1 cellular context compared by ENCODE assay signal in the genomic region with DNA sequence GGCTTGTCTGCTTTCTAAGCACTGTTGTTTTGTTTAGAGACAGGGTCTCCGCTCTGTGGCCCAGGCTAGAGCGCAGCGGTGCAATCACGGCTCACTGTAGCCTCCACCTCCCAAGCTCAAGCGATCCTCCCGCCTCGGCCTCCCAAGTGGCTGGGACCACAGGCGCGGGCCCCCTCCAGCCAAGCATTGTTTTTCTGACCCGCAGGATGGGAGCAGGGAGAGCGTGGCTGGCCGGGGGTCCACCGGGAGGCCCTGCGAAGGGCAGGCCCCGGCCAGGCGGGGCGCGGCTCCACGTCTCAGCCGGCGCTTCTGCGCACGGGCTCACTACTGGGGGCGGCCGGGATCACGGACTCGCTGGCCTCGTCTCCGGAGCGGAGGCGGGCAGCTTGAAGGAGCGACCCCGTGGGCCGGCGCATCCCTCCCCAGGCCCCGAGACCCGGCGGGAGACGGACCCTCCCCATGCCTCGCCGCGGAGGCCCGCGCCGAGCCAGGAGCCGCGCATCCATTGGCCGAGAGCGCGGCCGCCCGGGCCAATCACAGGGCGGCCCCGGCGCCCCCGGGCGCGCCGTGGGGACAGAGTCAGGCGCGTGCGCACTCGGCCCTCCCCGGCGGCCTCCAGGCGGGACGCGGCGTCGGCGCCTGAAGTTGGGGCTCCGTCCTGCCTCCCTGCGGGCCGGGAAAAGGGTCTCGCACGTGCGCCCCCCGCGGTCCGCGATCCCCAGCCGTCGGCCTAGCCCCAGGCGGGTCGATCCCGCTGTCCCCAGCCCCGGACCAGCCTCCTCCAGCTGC.
TF ChIP-seq lines count a peak whose summit lies in the region.

No MANE protein-coding gene starts in this region.

TF ChIP-seq in HepG2, 621 proteins besides CTCF, POLR2A, EP300 and RAD21 (continued from another document and continues in another):
- TF ChIP-seq, protein P1, sequence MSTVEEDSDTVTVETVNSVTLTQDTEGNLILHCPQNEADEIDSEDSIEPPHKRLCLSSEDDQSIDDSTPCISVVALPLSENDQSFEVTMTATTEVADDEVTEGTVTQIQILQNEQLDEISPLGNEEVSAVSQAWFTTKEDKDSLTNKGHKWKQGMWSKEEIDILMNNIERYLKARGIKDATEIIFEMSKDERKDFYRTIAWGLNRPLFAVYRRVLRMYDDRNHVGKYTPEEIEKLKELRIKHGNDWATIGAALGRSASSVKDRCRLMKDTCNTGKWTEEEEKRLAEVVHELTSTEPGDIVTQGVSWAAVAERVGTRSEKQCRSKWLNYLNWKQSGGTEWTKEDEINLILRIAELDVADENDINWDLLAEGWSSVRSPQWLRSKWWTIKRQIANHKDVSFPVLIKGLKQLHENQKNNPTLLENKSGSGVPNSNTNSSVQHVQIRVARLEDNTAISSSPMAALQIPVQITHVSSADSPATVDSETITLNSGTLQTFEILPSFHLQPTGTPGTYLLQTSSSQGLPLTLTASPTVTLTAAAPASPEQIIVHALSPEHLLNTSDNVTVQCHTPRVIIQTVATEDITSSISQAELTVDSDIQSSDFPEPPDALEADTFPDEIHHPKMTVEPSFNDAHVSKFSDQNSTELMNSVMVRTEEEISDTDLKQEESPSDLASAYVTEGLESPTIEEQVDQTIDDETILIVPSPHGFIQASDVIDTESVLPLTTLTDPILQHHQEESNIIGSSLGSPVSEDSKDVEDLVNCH (CRISPR knock-in tag; IDR thresholded peaks at IDR 0.05) = no peak
- TF ChIP-seq GTF2F1 (IDR thresholded peaks at IDR 0.05; ENCODE audit: low read length) (no peak), FOXP1 (IDR thresholded peaks at IDR 0.05) (no peak), FOXP1 (CRISPR knock-in tag; IDR thresholded peaks at IDR 0.05) (no peak), ZNF136 (CRISPR knock-in tag; IDR thresholded peaks at IDR 0.05; ENCODE audit: low read depth) (no peak), ZNF468 (CRISPR knock-in tag; IDR thresholded peaks at IDR 0.05) (no peak), KDM3A (CRISPR knock-in tag; IDR thresholded peaks at IDR 0.05; ENCODE audit: low read depth) (no peak), FOXJ3 (CRISPR knock-in tag; IDR thresholded peaks at IDR 0.05; ENCODE audit: borderline replicate concordance) (no peak), SRF (IDR thresholded peaks at IDR 0.05; ENCODE audit: low read depth, low read length) (no peak), HDAC2 (CRISPR knock-in tag; IDR thresholded peaks at IDR 0.05) (no peak), BRCA1 (CRISPR knock-in tag; IDR thresholded peaks at IDR 0.05) (no peak), ZNF382 (CRISPR knock-in tag; IDR thresholded peaks at IDR 0.05; ENCODE audit: borderline replicate concordance) (no peak), SMYD3 (CRISPR knock-in tag; IDR thresholded peaks at IDR 0.05) (no peak), MXI1 (IDR thresholded peaks at IDR 0.05; ENCODE audit: borderline replicate concordance, low read depth, low read length) (peak; percentile 28; the same call in 1 of the 3 replicates), IRF2 (CRISPR knock-in tag; IDR thresholded peaks at IDR 0.05) (0 out of 2 replicates have a peak, but pooled peaks have one; percentile 23), TCF7L2 (IDR thresholded peaks at IDR 0.05; ENCODE audit: low read depth, low read length) (no peak), ZZZ3 (CRISPR knock-in tag; IDR thresholded peaks at IDR 0.05; ENCODE audit: borderline replicate concordance) (peak; percentile 46; the same call in 1 of the 2 replicates), BRD4 (CRISPR knock-in tag; IDR thresholded peaks at IDR 0.05) (peak; percentile 20; the same call in 1 of the 2 replicates), ZFP36L1 (CRISPR knock-in tag; IDR thresholded peaks at IDR 0.05) (no peak), MEIS1 (CRISPR knock-in tag; IDR thresholded peaks at IDR 0.05; ENCODE audit: borderline replicate concordance) (no peak; the same call in 1 of the 2 replicates), GFI1 (CRISPR knock-in tag; IDR thresholded peaks at IDR 0.05; ENCODE audit: borderline replicate concordance) (peak; percentile 84; the same call in 1 of the 2 replicates), ZNF644 (CRISPR knock-in tag; IDR thresholded peaks at IDR 0.05; ENCODE audit: low read depth) (no peak), ZEB1 (IDR thresholded peaks at IDR 0.05; ENCODE audit: insufficient replicate concordance, low read depth) (no peak), KLF12 (CRISPR knock-in tag; IDR thresholded peaks at IDR 0.05; ENCODE audit: borderline replicate concordance) (peak; percentile 73; the same call in 1 of the 2 replicates), ZNF441 (CRISPR knock-in tag; IDR thresholded peaks at IDR 0.05; ENCODE audit: borderline replicate concordance) (0 out of 2 replicates have a peak, but pooled peaks have one; percentile 64), NKX3-1 (CRISPR knock-in tag; IDR thresholded peaks at IDR 0.05) (peak; percentile 76; the same call in 1 of the 2 replicates), ZNF337 (CRISPR knock-in tag; IDR thresholded peaks at IDR 0.05; ENCODE audit: borderline replicate concordance, low read depth) (0 out of 2 replicates have a peak, but pooled peaks have one; percentile 28), JDP2 (CRISPR knock-in tag; IDR thresholded peaks at IDR 0.05; ENCODE audit: borderline replicate concordance) (no peak), CEBPB (IDR thresholded peaks at IDR 0.05; ENCODE audit: borderline replicate concordance, low read depth, low read length) (no peak), ZNF766 (CRISPR knock-in tag; IDR thresholded peaks at IDR 0.05; ENCODE audit: borderline replicate concordance) (no peak), ZNF879 (CRISPR knock-in tag; IDR thresholded peaks at IDR 0.05) (0 out of 2 replicates have a peak, but pooled peaks have one; percentile 54), SYNCRIP (IDR thresholded peaks at IDR 0.05; ENCODE audit: insufficient read depth, low read depth, low read length) (no peak), NR1H2 (CRISPR knock-in tag; IDR thresholded peaks at IDR 0.05; ENCODE audit: borderline replicate concordance, low read depth) (0 out of 2 replicates have a peak, but pooled peaks have one; percentile 75), NR2F1 (CRISPR knock-in tag; IDR thresholded peaks at IDR 0.05) (no peak), RARG (CRISPR knock-in tag; IDR thresholded peaks at IDR 0.05; ENCODE audit: low read depth) (no peak), MIXL1 (CRISPR knock-in tag; IDR thresholded peaks at IDR 0.05) (no peak)
- TF ChIP-seq, protein P2, sequence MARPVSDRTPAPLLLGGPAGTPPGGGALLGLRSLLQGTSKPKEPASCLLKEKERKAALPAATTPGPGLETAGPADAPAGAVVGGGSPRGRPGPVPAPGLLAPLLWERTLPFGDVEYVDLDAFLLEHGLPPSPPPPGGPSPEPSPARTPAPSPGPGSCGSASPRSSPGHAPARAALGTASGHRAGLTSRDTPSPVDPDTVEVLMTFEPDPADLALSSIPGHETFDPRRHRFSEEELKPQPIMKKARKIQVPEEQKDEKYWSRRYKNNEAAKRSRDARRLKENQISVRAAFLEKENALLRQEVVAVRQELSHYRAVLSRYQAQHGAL (CRISPR knock-in tag; IDR thresholded peaks at IDR 0.05; ENCODE audit: not compliant biosample characterization) = no peak
- TF ChIP-seq, protein P3, sequence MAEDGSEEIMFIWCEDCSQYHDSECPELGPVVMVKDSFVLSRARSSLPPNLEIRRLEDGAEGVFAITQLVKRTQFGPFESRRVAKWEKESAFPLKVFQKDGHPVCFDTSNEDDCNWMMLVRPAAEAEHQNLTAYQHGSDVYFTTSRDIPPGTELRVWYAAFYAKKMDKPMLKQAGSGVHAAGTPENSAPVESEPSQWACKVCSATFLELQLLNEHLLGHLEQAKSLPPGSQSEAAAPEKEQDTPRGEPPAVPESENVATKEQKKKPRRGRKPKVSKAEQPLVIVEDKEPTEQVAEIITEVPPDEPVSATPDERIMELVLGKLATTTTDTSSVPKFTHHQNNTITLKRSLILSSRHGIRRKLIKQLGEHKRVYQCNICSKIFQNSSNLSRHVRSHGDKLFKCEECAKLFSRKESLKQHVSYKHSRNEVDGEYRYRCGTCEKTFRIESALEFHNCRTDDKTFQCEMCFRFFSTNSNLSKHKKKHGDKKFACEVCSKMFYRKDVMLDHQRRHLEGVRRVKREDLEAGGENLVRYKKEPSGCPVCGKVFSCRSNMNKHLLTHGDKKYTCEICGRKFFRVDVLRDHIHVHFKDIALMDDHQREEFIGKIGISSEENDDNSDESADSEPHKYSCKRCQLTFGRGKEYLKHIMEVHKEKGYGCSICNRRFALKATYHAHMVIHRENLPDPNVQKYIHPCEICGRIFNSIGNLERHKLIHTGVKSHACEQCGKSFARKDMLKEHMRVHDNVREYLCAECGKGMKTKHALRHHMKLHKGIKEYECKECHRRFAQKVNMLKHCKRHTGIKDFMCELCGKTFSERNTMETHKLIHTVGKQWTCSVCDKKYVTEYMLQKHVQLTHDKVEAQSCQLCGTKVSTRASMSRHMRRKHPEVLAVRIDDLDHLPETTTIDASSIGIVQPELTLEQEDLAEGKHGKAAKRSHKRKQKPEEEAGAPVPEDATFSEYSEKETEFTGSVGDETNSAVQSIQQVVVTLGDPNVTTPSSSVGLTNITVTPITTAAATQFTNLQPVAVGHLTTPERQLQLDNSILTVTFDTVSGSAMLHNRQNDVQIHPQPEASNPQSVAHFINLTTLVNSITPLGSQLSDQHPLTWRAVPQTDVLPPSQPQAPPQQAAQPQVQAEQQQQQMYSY (CRISPR knock-in tag; IDR thresholded peaks at IDR 0.05) = peak; percentile 52; the same call in 1 of the 2 replicates
- TF ChIP-seq, protein P4, sequence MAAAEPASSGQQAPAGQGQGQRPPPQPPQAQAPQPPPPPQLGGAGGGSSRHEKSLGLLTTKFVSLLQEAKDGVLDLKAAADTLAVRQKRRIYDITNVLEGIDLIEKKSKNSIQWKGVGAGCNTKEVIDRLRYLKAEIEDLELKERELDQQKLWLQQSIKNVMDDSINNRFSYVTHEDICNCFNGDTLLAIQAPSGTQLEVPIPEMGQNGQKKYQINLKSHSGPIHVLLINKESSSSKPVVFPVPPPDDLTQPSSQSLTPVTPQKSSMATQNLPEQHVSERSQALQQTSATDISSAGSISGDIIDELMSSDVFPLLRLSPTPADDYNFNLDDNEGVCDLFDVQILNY (CRISPR knock-in tag; conservative IDR thresholded peaks at IDR 0.05) = peak; percentile 72
- TF ChIP-seq, protein P5, sequence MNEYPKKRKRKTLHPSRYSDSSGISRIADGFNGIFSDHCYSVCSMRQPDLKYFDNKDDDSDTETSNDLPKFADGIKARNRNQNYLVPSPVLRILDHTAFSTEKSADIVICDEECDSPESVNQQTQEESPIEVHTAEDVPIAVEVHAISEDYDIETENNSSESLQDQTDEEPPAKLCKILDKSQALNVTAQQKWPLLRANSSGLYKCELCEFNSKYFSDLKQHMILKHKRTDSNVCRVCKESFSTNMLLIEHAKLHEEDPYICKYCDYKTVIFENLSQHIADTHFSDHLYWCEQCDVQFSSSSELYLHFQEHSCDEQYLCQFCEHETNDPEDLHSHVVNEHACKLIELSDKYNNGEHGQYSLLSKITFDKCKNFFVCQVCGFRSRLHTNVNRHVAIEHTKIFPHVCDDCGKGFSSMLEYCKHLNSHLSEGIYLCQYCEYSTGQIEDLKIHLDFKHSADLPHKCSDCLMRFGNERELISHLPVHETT (CRISPR knock-in tag; conservative IDR thresholded peaks at IDR 0.05) = no peak
- TF ChIP-seq, protein P6, sequence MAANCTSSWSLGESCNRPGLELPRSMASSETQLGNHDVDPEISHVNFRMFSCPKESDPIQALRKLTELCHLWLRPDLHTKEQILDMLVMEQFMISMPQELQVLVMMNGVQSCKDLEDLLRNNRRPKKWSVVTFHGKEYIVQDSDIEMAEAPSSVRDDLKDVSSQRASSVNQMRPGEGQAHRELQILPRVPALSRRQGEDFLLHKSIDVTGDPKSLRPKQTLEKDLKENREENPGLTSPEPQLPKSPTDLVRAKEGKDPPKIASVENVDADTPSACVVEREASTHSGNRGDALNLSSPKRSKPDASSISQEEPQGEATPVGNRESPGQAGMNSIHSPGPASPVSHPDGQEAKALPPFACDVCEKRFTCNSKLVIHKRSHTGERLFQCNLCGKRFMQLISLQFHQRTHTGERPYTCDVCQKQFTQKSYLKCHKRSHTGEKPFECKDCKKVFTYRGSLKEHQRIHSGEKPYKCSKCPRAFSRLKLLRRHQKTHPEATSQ (CRISPR knock-in tag; IDR thresholded peaks at IDR 0.05; ENCODE audit: borderline replicate concordance) = no peak
- TF ChIP-seq, protein P7, sequence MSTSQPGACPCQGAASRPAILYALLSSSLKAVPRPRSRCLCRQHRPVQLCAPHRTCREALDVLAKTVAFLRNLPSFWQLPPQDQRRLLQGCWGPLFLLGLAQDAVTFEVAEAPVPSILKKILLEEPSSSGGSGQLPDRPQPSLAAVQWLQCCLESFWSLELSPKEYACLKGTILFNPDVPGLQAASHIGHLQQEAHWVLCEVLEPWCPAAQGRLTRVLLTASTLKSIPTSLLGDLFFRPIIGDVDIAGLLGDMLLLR (CRISPR knock-in tag; IDR thresholded peaks at IDR 0.05) = peak; percentile 91
- TF ChIP-seq, protein P8, sequence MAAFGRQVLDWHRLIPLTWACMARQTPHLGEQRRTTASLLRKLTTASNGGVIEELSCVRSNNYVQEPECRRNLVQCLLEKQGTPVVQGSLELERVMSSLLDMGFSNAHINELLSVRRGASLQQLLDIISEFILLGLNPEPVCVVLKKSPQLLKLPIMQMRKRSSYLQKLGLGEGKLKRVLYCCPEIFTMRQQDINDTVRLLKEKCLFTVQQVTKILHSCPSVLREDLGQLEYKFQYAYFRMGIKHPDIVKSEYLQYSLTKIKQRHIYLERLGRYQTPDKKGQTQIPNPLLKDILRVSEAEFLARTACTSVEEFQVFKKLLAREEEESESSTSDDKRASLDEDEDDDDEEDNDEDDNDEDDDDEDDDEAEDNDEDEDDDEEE (CRISPR knock-in tag; IDR thresholded peaks at IDR 0.05) = peak; percentile 81
- TF ChIP-seq, protein P9, sequence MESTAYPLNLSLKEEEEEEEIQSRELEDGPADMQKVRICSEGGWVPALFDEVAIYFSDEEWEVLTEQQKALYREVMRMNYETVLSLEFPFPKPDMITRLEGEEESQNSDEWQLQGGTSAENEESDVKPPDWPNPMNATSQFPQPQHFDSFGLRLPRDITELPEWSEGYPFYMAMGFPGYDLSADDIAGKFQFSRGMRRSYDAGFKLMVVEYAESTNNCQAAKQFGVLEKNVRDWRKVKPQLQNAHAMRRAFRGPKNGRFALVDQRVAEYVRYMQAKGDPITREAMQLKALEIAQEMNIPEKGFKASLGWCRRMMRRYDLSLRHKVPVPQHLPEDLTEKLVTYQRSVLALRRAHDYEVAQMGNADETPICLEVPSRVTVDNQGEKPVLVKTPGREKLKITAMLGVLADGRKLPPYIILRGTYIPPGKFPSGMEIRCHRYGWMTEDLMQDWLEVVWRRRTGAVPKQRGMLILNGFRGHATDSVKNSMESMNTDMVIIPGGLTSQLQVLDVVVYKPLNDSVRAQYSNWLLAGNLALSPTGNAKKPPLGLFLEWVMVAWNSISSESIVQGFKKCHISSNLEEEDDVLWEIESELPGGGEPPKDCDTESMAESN (CRISPR knock-in tag; conservative IDR thresholded peaks at IDR 0.05) = peak; percentile 43; the same call in 1 of the 2 replicates
- TF ChIP-seq, protein P10, sequence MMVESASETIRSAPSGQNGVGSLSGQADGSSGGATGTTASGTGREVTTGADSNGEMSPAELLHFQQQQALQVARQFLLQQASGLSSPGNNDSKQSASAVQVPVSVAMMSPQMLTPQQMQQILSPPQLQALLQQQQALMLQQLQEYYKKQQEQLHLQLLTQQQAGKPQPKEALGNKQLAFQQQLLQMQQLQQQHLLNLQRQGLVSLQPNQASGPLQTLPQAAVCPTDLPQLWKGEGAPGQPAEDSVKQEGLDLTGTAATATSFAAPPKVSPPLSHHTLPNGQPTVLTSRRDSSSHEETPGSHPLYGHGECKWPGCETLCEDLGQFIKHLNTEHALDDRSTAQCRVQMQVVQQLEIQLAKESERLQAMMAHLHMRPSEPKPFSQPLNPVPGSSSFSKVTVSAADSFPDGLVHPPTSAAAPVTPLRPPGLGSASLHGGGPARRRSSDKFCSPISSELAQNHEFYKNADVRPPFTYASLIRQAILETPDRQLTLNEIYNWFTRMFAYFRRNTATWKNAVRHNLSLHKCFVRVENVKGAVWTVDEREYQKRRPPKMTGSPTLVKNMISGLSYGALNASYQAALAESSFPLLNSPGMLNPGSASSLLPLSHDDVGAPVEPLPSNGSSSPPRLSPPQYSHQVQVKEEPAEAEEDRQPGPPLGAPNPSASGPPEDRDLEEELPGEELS (CRISPR knock-in tag; IDR thresholded peaks at IDR 0.05) = peak; percentile 35; the same call in 1 of the 2 replicates
